In genomic region chr7:129784783-129785456, GRCh38 we compare ENCODE assay signal across 1 cellular context.
TF ChIP-seq lines count a peak whose summit lies in the region.

No MANE protein-coding gene starts in this region.

TF ChIP-seq in GM12878, 131 proteins besides CTCF, POLR2A, EP300 and RAD21 (continued from another document):
- no peak for TF ChIP-seq ZNF687 (IDR thresholded peaks at IDR 0.05)
- TF ChIP-seq BRCA1 (IDR thresholded peaks at IDR 0.05; ENCODE audit: low read depth, low read length) = no peak
- no peak for TF ChIP-seq JUND (IDR thresholded peaks at IDR 0.05; ENCODE audit: low read depth, low read length)
- TF ChIP-seq SMAD5 (IDR thresholded peaks at IDR 0.05; ENCODE audit: low read depth) = no peak
- TF ChIP-seq BCL3 (IDR thresholded peaks at IDR 0.05; ENCODE audit: borderline replicate concordance, insufficient read depth, low read depth, low read length, poor library complexity, severe bottlenecking) = no peak
- no peak for TF ChIP-seq EGR1 (IDR thresholded peaks at IDR 0.05; ENCODE audit: borderline replicate concordance in 1 of 2, low read depth in 2 of 2, low read length in 2 of 2)
- TF ChIP-seq STAT3 (IDR thresholded peaks at IDR 0.05; ENCODE audit: low read depth, low read length) = no peak
- TF ChIP-seq ETV6 (conservative IDR thresholded peaks at IDR 0.05 in 1 of 2, IDR thresholded peaks at IDR 0.05 in 1 of 2; ENCODE audit: borderline replicate concordance in 1 of 2, low read depth in 1 of 2) = 0 out of 4 replicates have a peak, but pooled peaks of 1 of the 2 experiments have one; percentile 21
- TF ChIP-seq CEBPB (IDR thresholded peaks at IDR 0.05; ENCODE audit: borderline replicate concordance in 1 of 2, low read depth in 2 of 2, low read length in 2 of 2) = no peak
